In genomic region chr5:148632280-148632679, GRCh38 we compare ENCODE assay signal across 27 cellular contexts. TPM values are rescaled to one million over a fixed set of nuclear protein-coding genes. Genes with fewer than 3 reads are reported as not detected.
"Had no signal": no experiment of that assay in that cellular context is flagged by ENCODE, and none has a peak within 500 bp of the region (broad histone marks: within the 10 kb centered on the region; RNA-seq: fewer than 3 reads in every experiment).

No MANE protein-coding gene starts in this region.

- H3K4me1 ChIP-seq: gastrocnemius medialis, left lung, prostate gland, right atrium auricular region, spleen, tibial nerve, upper lobe of right lung, uterus had no signal

- H3K27ac ChIP-seq: dorsolateral prefrontal cortex, gastrocnemius medialis, left lung, prostate gland, right atrium auricular region, spleen, thoracic aorta, tibial nerve, upper lobe of right lung, uterus had no signal

- H3K4me3 ChIP-seq: dorsolateral prefrontal cortex, gastrocnemius medialis, left lung, prostate gland, right atrium auricular region, spleen, thoracic aorta, tibial nerve, upper lobe of right lung, uterus had no signal

- H3K9me3 ChIP-seq: gastrocnemius medialis, left lung, prostate gland, right atrium auricular region, spleen, thoracic aorta, tibial nerve, upper lobe of right lung, uterus had no signal

- H3K36me3 Mint-ChIP-seq: naive thymus-derived CD8-positive, alpha-beta T cell; stimulated activated memory B cell treated with anti-CD40 and anti-IgM and Interleukin-4, amounts not matched to agents 10 μg/mL and 1 μg/mL and 100 μg/mL, for 72 hours had no signal

- H3K36me3 ChIP-seq: gastrocnemius medialis, left lung, prostate gland, right atrium auricular region, spleen, thoracic aorta, tibial nerve, upper lobe of right lung, uterus had no signal

- H3K4me1 Mint-ChIP-seq: stimulated activated memory B cell treated with anti-CD40 and anti-IgM and Interleukin-4, amounts not matched to agents 10 μg/mL and 1 μg/mL and 100 μg/mL, for 72 hours had no signal

- H3K27me3 ChIP-seq: dorsolateral prefrontal cortex, gastrocnemius medialis, right atrium auricular region, upper lobe of right lung, uterus had no signal

- FAIRE-seq: colon had no signal

- H3K9me3 Mint-ChIP-seq: naive thymus-derived CD8-positive, alpha-beta T cell; nephron progenitor cell; stimulated activated memory B cell treated with anti-CD40 and anti-IgM and Interleukin-4, amounts not matched to agents 10 μg/mL and 1 μg/mL and 100 μg/mL, for 72 hours had no signal

- DNase-seq: dorsolateral prefrontal cortex; effector CD4-positive, alpha-beta T cell; foreskin fibroblast; gastrocnemius medialis; left cardiac atrium; left lung; mesenchymal stem cell; naive thymus-derived CD8-positive, alpha-beta T cell; nephron progenitor cell; nucleus accumbens; spleen; stimulated activated CD4-positive, alpha-beta T cell treated with anti-CD3 and anti-CD28 coated beads, Interleukin-4, amount 100 ng/mL, for 4 hours; stimulated activated naive CD8-positive, alpha-beta T cell treated with anti-CD3 and anti-CD28 coated beads, Interleukin-15, Interleukin-2, amounts not matched to agents 100 U/mL and 50 U/mL, for 24 hours; upper lobe of right lung; uterus had no signal

- H3K4me3 Mint-ChIP-seq: nephron progenitor cell; stimulated activated memory B cell treated with anti-CD40 and anti-IgM and Interleukin-4, amounts not matched to agents 10 μg/mL and 1 μg/mL and 100 μg/mL, for 72 hours had no signal

- H3K27ac Mint-ChIP-seq: nephron progenitor cell; stimulated activated memory B cell treated with anti-CD40 and anti-IgM and Interleukin-4, amounts not matched to agents 10 μg/mL and 1 μg/mL and 100 μg/mL, for 72 hours had no signal

RNA-seq across cellular contexts. Expression of gene HTR4, which starts 22.0 kb away (rescaled TPM):
- total RNA-seq: glomerular endothelial cell; kidney epithelial cell; left lung; lung microvascular endothelial cell; myocyte; naive thymus-derived CD8-positive, alpha-beta T cell; osteocyte; skeletal muscle tissue had no signal
- polyA plus RNA-seq: naive thymus-derived CD8-positive, alpha-beta T cell had no signal
